2 cellular contexts compared by ENCODE assay signal in the genomic region with DNA sequence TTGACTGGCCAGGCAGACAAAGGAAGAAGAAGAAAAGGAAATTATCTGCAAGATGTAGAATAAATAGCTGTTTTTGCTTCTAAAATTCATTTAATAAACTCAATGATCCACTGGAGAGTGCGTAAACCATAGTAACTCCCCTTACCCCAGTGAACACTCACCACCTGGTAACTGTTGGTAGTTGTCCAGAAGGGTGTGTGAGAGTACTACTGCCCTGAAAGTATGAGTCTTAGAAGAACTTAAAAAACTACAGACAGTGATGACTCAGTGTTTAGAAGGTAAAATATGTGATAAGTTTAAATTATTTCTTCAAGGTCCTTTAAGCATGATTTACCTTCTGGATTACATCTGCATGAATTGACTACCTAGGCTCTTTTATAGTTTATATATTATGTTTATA.
TF ChIP-seq lines count a peak whose summit lies in the region.

No MANE protein-coding gene starts in this region.

TF ChIP-seq in IMR-90, 13 proteins besides CTCF, POLR2A, EP300 and RAD21:
- TF ChIP-seq NFE2L2 (IDR thresholded peaks at IDR 0.05; ENCODE audit: low read depth, low read length) (no peak), FOS (IDR thresholded peaks at IDR 0.05; ENCODE audit: low read depth, low read length) (peak; percentile 42), CHD1 (IDR thresholded peaks at IDR 0.05; ENCODE audit: low read depth, low read length) (no peak), MXI1 (IDR thresholded peaks at IDR 0.05; ENCODE audit: borderline replicate concordance, low read depth, low read length) (no peak), USF2 (IDR thresholded peaks at IDR 0.05; ENCODE audit: low read depth, low read length) (no peak)

TF ChIP-seq in HEK293T, 16 proteins besides CTCF, POLR2A, EP300 and RAD21:
- TF ChIP-seq L3MBTL2 (conservative IDR thresholded peaks at IDR 0.05) = no peak
- no peak for TF ChIP-seq ELF4 (IDR thresholded peaks at IDR 0.05)
- no peak for TF ChIP-seq FOXK2 (IDR thresholded peaks at IDR 0.05)
- no peak for TF ChIP-seq LEF1 (IDR thresholded peaks at IDR 0.05; ENCODE audit: borderline replicate concordance)
- no peak for TF ChIP-seq NFRKB (IDR thresholded peaks at IDR 0.05)
- no peak for TF ChIP-seq TARDBP (IDR thresholded peaks at IDR 0.05)
- no peak for TF ChIP-seq ZNF384 (IDR thresholded peaks at IDR 0.05)
- TF ChIP-seq, protein P1, sequence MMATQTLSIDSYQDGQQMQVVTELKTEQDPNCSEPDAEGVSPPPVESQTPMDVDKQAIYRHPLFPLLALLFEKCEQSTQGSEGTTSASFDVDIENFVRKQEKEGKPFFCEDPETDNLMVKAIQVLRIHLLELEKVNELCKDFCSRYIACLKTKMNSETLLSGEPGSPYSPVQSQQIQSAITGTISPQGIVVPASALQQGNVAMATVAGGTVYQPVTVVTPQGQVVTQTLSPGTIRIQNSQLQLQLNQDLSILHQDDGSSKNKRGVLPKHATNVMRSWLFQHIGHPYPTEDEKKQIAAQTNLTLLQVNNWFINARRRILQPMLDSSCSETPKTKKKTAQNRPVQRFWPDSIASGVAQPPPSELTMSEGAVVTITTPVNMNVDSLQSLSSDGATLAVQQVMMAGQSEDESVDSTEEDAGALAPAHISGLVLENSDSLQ (IDR thresholded peaks at IDR 0.05) = no peak
- no peak for TF ChIP-seq HDGF (IDR thresholded peaks at IDR 0.05; ENCODE audit: borderline replicate concordance)
- TF ChIP-seq CTBP1 (IDR thresholded peaks at IDR 0.05; ENCODE audit: borderline replicate concordance) = no peak
- TF ChIP-seq ARNT (IDR thresholded peaks at IDR 0.05) = no peak
- no peak for TF ChIP-seq FOXM1 (IDR thresholded peaks at IDR 0.05; ENCODE audit: borderline replicate concordance)
- no peak for TF ChIP-seq SP1 (IDR thresholded peaks at IDR 0.05)
- no peak for TF ChIP-seq BHLHE40 (IDR thresholded peaks at IDR 0.05; ENCODE audit: borderline replicate concordance)
- TF ChIP-seq SUZ12 (IDR thresholded peaks at IDR 0.05) = no peak
- TF ChIP-seq FOXA1 (IDR thresholded peaks at IDR 0.05) = no peak
